ENCODE assay signal across 9 cellular contexts in the genomic region with DNA sequence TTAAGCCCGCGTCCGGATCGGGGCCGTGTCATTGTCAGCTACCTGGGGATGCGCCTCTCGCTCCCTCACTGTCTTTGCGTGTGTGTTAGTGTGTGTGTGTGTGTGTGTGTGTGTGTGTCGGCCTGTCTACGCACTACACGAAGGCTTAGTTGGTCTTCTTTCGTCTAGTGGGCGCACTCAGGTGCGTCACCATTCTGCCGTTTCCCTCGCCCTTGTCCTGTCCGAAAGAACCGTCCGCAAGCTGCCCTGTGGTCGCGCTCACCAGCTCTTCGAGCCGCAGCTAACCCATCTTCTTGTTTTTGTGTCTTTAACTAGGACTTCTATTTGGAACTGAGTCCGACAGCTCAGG. TPM values are rescaled to one million over a fixed set of nuclear protein-coding genes. Genes with fewer than 3 reads are reported as not detected.
DNase-seq lines count a peak whose midpoint lies in the region; ATAC-seq and TF ChIP-seq lines count a peak whose summit lies in the region.
"Had no signal": no experiment of that assay in that cellular context is flagged by ENCODE, and none has a peak within 500 bp of the region (broad histone marks: within the 10 kb centered on the region; RNA-seq: fewer than 3 reads in every experiment).

No MANE protein-coding gene starts in this region.

- intact Hi-C loops in psoas muscle (cut with DNase I) = no loop called here

- 18 to 27% (median 24%) methylated on average over 21 to 24 of the region's 24 CpGs for WGBS in psoas muscle, 3 donors

- no peak for TF ChIP-seq CTCF in RWPE2 (IDR thresholded peaks at IDR 0.05; ENCODE audit: poor library complexity, severe bottlenecking)
- no peak for TF ChIP-seq CTCF in foreskin fibroblast (IDR thresholded peaks at IDR 0.05; ENCODE audit: low read depth, low read length)
- no peak for TF ChIP-seq CTCF in psoas muscle (IDR thresholded peaks at IDR 0.05)

- H3K36me3 ChIP-seq in ES-I3 (ENCODE audit: insufficient read depth, low read length) (no peaks in the 10 kb centered on the region), RWPE2 (ENCODE audit: low read depth) (no peaks in the 10 kb centered on the region), psoas muscle (ENCODE audit: insufficient read depth in 1 of 2, low read depth in 1 of 2) (no peaks in the 10 kb centered on the region)

- no peak overlapping the region for H3K27ac ChIP-seq in RWPE2 (ENCODE audit: poor library complexity, severe bottlenecking)
- no peak overlapping the region for H3K27ac ChIP-seq in psoas muscle

- peak overlapping the region; percentile 52 for H3K9ac ChIP-seq in ES-I3 (ENCODE audit: low read depth, low read length)

- H3K4me3 ChIP-seq in RWPE2 (ENCODE audit: severe bottlenecking) (peak overlapping the region; percentile 49), foreskin fibroblast (ENCODE audit: low read depth in 1 of 2, low read length in 2 of 2) (peak overlapping the region; percentile 51 to 52), psoas muscle (peak overlapping the region; percentile 85)

- DNase-seq in RWPE2 (ENCODE audit: low spot score) (no peak), foreskin fibroblast (peak in 1 of 2 donors; percentile 35), psoas muscle (no peak), LoVo (ENCODE audit: low spot score) (no peak), NCI-H345 (lab: John Stamatoyannopoulos, UW) (no peak)

- H3K27me3 ChIP-seq in RWPE2 (ENCODE audit: insufficient read depth, poor library complexity, severe bottlenecking) = peaks cover 11% of the 10 kb centered on the region
- peaks cover 0 to 12% (median 2%) of the 10 kb centered on the region in 3 donors for H3K27me3 ChIP-seq in psoas muscle (ENCODE audit: insufficient read depth in 3 of 3, low read length in 2 of 3)

- ATAC-seq in RWPE2 (ENCODE audit: low read depth) = no peak
- ATAC-seq in psoas muscle = peak; percentile 19 to 53 (median 43)
- ATAC-seq in GM19397 (IDR thresholded peaks at IDR 0.05; ENCODE audit: unreplicated experiment) = no peak
- no peak for ATAC-seq in HG03135 (IDR thresholded peaks at IDR 0.05; ENCODE audit: unreplicated experiment)

- H3K4me1 ChIP-seq in ES-I3 (ENCODE audit: insufficient read depth, low read length) = no peaks in the 10 kb centered on the region
- peaks cover 3% of the 10 kb centered on the region for H3K4me1 ChIP-seq in RWPE2 (ENCODE audit: insufficient read depth, poor library complexity, severe bottlenecking)
- no peaks in the 10 kb centered on the region for H3K4me1 ChIP-seq in psoas muscle

- no peaks in the 10 kb centered on the region for H3K9me3 ChIP-seq in ES-I3 (ENCODE audit: control insufficient read depth, insufficient read depth, low read length)
- no peaks in the 10 kb centered on the region for H3K9me3 ChIP-seq in RWPE2 (ENCODE audit: severe bottlenecking)
- no peaks in the 10 kb centered on the region for H3K9me3 ChIP-seq in psoas muscle

RNA-seq across cellular contexts. Expression of a gene that starts 0.7 kb away (rescaled TPM):
- total RNA-seq in psoas muscle = 1 to 10 TPM in 3 of 4 donors, under 1 TPM in 1; 0.53 to 2.6 (median 2.3) TPM
- 1 to 10 TPM in 2 of 3 donors, under 1 TPM in 1; 1.00 to 5.8 (median 1.4) TPM for polyA plus RNA-seq in psoas muscle
- total RNA-seq: myocyte had no signal

RNA-seq across cellular contexts. Expression of a gene that starts 37.2 kb away (rescaled TPM):
- 10 to 100 TPM; 39.8 to 69.3 (median 53.3) TPM for total RNA-seq in psoas muscle
- polyA plus RNA-seq in psoas muscle = 10 to 100 TPM; 20.5 to 32.3 (median 25.7) TPM

Comparison
In these comparisons a context has a peak if more than half of its experiments do, and no peak if none do; other contexts are left out.
1. ATAC-seq: peak in psoas muscle (4 of 4); none in RWPE2 (single experiment), GM19397 (single experiment) and HG03135 (single experiment).
2. Peak in every context shown above with its lines, with median percentiles within 50 percentile points of each other: H3K4me3 ChIP-seq.